19 cellular contexts compared by ENCODE assay signal in genomic region chr1:1622578-1623094, GRCh38. TPM values are rescaled to one million over a fixed set of nuclear protein-coding genes. Genes with fewer than 3 reads are reported as not detected.
DNase-seq lines count a peak whose midpoint lies in the region; ATAC-seq, FAIRE-seq and TF ChIP-seq lines count a peak whose summit lies in the region.
"Had no signal": no experiment of that assay in that cellular context is flagged by ENCODE, and none has a peak within 500 bp of the region (broad histone marks: within the 10 kb centered on the region; RNA-seq: fewer than 3 reads in every experiment).

No MANE protein-coding gene starts in this region.

- H3K14ac ChIP-seq in H1 (ENCODE audit: insufficient read length) = no peak overlapping the region
- H3K14ac ChIP-seq in neuronal stem cell (ENCODE audit: low read length) = no peak overlapping the region

- H4K8ac ChIP-seq in H1 (ENCODE audit: extremely low read depth, insufficient read depth, low read length) (peak overlapping the region; percentile 79; the same call in 1 of the 2 replicates), neuronal stem cell (ENCODE audit: low read depth, low read length) (no peak overlapping the region)

- H2AFZ ChIP-seq in H1 (ENCODE audit: low read length) (no peak overlapping the region), neuronal stem cell (ENCODE audit: low read length) (no peak overlapping the region)
- H2AFZ ChIP-seq: GM23248 had no signal

- H3K27ac ChIP-seq in heart right ventricle = no peak overlapping the region
- no peak overlapping the region for H3K27ac ChIP-seq in H1 (ENCODE audit: low read depth, low read length)
- H3K27ac ChIP-seq in neuronal stem cell (replicated peaks; ENCODE audit: low read length) = no peak overlapping the region
- no peak overlapping the region for H3K27ac ChIP-seq in aorta (ENCODE audit: low read depth in 1 of 2, low read length in 2 of 2)
- H3K27ac ChIP-seq: GM23248, KMS-11 had no signal

- no peak overlapping the region for H2AK5ac ChIP-seq in H1 (ENCODE audit: low read depth, low read length)
- H2AK5ac ChIP-seq in neuronal stem cell (ENCODE audit: low read depth, low read length) = no peak overlapping the region

- no peak overlapping the region for H2BK20ac ChIP-seq in H1 (ENCODE audit: low read length)

- H3K18ac ChIP-seq in H1 (ENCODE audit: extremely low read depth, low read length) = no peak overlapping the region
- no peak overlapping the region for H3K18ac ChIP-seq in neuronal stem cell (ENCODE audit: low read length)

- ATAC-seq in left ventricle myocardium superior = no peak
- ATAC-seq in heart right ventricle = no peak
- no peak for ATAC-seq in aorta (ENCODE audit: low FRiP score)
- no peak for ATAC-seq in natural killer cell treated with Interleukin-12 subunit alpha and Interleukin-12 subunit beta and Interleukin-15 and Interleukin-18, amount 100 ng/mL, for 72 hours
- ATAC-seq in GM18873 (IDR thresholded peaks at IDR 0.05; ENCODE audit: low FRiP score, unreplicated experiment) = no peak
- no peak for ATAC-seq in HG02970 (IDR thresholded peaks at IDR 0.05; ENCODE audit: low FRiP score, unreplicated experiment)
- ATAC-seq: GM12878 had no signal

- no peak overlapping the region for H2BK5ac ChIP-seq in H1 (ENCODE audit: low read depth, low read length)
- no peak overlapping the region for H2BK5ac ChIP-seq in neuronal stem cell (ENCODE audit: low read length)

- no peak for TF ChIP-seq CTCF in heart right ventricle (IDR thresholded peaks at IDR 0.05)
- TF ChIP-seq CTCF in H1 (IDR thresholded peaks at IDR 0.05; ENCODE audit: control extremely low read depth in 1 of 3, insufficient read depth in 1 of 3, low read depth in 1 of 3, low read length in 3 of 3) = no peak

- intact Hi-C loops in left ventricle myocardium superior (cut with micrococcal nuclease) (no loop called here), heart right ventricle (cut with DNase I) (no loop called here), aorta (cut with DNase I) (no loop called here)

- H3K23me2 ChIP-seq in H1 (ENCODE audit: low read depth, low read length) = no peaks in the 10 kb centered on the region

- no peaks in the 10 kb centered on the region for H3K9me3 Mint-ChIP-seq in natural killer cell treated with Interleukin-12 subunit alpha and Interleukin-12 subunit beta and Interleukin-15 and Interleukin-18, amount 100 ng/mL, for 72 hours

- H3K27ac Mint-ChIP-seq in natural killer cell treated with Interleukin-12 subunit alpha and Interleukin-12 subunit beta and Interleukin-15 and Interleukin-18, amount 100 ng/mL, for 72 hours = peak overlapping the region in 1 of 2 donors; percentile 56

- TF ChIP-seq EP300 in H1 (IDR thresholded peaks at IDR 0.05; ENCODE audit: borderline replicate concordance in 1 of 2, low read depth in 2 of 2, low read length in 2 of 2) = no peak

- no peak for FAIRE-seq in H1 (lab: Jason Lieb, UNC)
- FAIRE-seq: GM12878, GM18507, GM19239 had no signal

- H3K9ac ChIP-seq in H1 (replicated peaks in 1 of 4; ENCODE audit: extremely low read depth in 1 of 4, low read depth in 3 of 4, low read length in 3 of 4) (no peak overlapping the region), neuronal stem cell (ENCODE audit: low read depth, low read length, poor library complexity) (no peak overlapping the region)
- H3K9ac ChIP-seq: GM23248, KMS-11 had no signal

- TF ChIP-seq POLR2A in H1 (IDR thresholded peaks at IDR 0.05; ENCODE audit: control extremely low read depth in 1 of 2, low read depth in 2 of 2, low read length in 2 of 2) = no peak

- no peaks in the 10 kb centered on the region for H3K79me2 ChIP-seq in H1 (ENCODE audit: control insufficient read depth in 1 of 2, insufficient read depth in 2 of 2, low read length in 2 of 2)

- no peak overlapping the region for H3K4ac ChIP-seq in H1 (replicated peaks; ENCODE audit: insufficient read length, low read depth, low read length)
- no peak overlapping the region for H3K4ac ChIP-seq in neuronal stem cell (ENCODE audit: low read length)

- no peak overlapping the region for H2BK12ac ChIP-seq in H1 (ENCODE audit: low read depth, low read length)
- H2BK12ac ChIP-seq in neuronal stem cell (ENCODE audit: low read length) = no peak overlapping the region

- DNase-seq in left ventricle myocardium superior = peak; percentile 20
- no peak for DNase-seq in heart right ventricle
- DNase-seq in H1 (ENCODE audit: low read depth in 1 of 2, low spot score in 2 of 2) = no peak
- DNase-seq in neuronal stem cell (ENCODE audit: low spot score) = no peak
- peak; percentile 33 to 77 for DNase-seq in aorta
- DNase-seq in natural killer cell treated with Interleukin-12 subunit alpha and Interleukin-12 subunit beta and Interleukin-15 and Interleukin-18, amount 100 ng/mL, for 72 hours (ENCODE audit: low spot score) = no peak
- DNase-seq: Calu3, DMS79, NCI-H1092 treated with DMSO at 0.1 percent for 48 hours, NCI-H1694 treated with DMSO at 0.1 percent for 48 hours, NCI-H748 treated with DMSO at 0.1 percent for 48 hours had no signal

- H3K4me3 Mint-ChIP-seq in natural killer cell treated with Interleukin-12 subunit alpha and Interleukin-12 subunit beta and Interleukin-15 and Interleukin-18, amount 100 ng/mL, for 72 hours = no peak overlapping the region
- H3K4me3 Mint-ChIP-seq: CD14-positive monocyte had no signal

- H3K79me1 ChIP-seq in H1 (ENCODE audit: low read depth, low read length) (no peaks in the 10 kb centered on the region; the same call in none of the 2 replicates), neuronal stem cell (ENCODE audit: low read depth, low read length) (peaks cover 10% of the 10 kb centered on the region)

- no peaks in the 10 kb centered on the region for H3K36me3 Mint-ChIP-seq in natural killer cell treated with Interleukin-12 subunit alpha and Interleukin-12 subunit beta and Interleukin-15 and Interleukin-18, amount 100 ng/mL, for 72 hours

- WGBS in heart right ventricle, 2 donors = 93% methylated on average over 25 of the region's 25 CpGs
- 93% methylated on average over 25 of the region's 25 CpGs; no CpG with 5 or more reads in 1 of the 2 experiments for WGBS in H1 (ENCODE audit: extremely low coverage in 1 of 2, insufficient coverage in 1 of 2, insufficient read length in 1 of 2, insufficient replicate concordance in 2 of 2, low coverage in 1 of 2, low lambda C conversion rate in 2 of 2, missing lambda C conversion rate in 1 of 2), 2 experiments
- WGBS in neuronal stem cell (ENCODE audit: extremely low coverage in 2 of 2, insufficient read length in 2 of 2, insufficient replicate concordance in 1 of 2), 2 donors = no CpG with 5 or more reads among the region's 25 CpGs
- WGBS in aorta, 2 donors = 87 to 88% methylated on average over 25 of the region's 25 CpGs

- no peak overlapping the region for H3K56ac ChIP-seq in H1 (replicated peaks; ENCODE audit: insufficient read length, low read depth, low read length)

- no peak for TF ChIP-seq RAD21 in H1 (IDR thresholded peaks at IDR 0.05 in 1 of 2, conservative IDR thresholded peaks at IDR 0.05 in 1 of 2; ENCODE audit: low read depth in 2 of 2, low read length in 2 of 2)

- H4K91ac ChIP-seq in H1 (replicated peaks; ENCODE audit: insufficient read length, low read length) (no peak overlapping the region), neuronal stem cell (ENCODE audit: low read depth, low read length, poor library complexity) (no peak overlapping the region)

- H3K9me3 ChIP-seq in heart right ventricle (no peaks in the 10 kb centered on the region), H1 (ENCODE audit: insufficient read depth in 2 of 2, low read depth in 1 of 2, low read length in 1 of 2) (no peaks in the 10 kb centered on the region), neuronal stem cell (replicated peaks in 1 of 2; ENCODE audit: control insufficient read depth in 2 of 2, insufficient read depth in 1 of 2, low read depth in 1 of 2, low read length in 2 of 2) (no peaks in the 10 kb centered on the region), aorta (ENCODE audit: control insufficient read depth, low read length) (no peaks in the 10 kb centered on the region)

- POLR2A ChIA-PET in H1 (lab: Charles Lee; ENCODE audit: partially characterized antibody) = no interaction called here

- peaks cover 4 to 54% (median 19%) of the 10 kb centered on the region in 9 donors for H3K4me1 ChIP-seq in heart right ventricle
- no peaks in the 10 kb centered on the region; a peak in 2 of 7 replicates for H3K4me1 ChIP-seq in H1 (replicated peaks in 1 of 4; ENCODE audit: control insufficient read depth in 3 of 4, insufficient read depth in 4 of 4, low read length in 3 of 4)
- H3K4me1 ChIP-seq in neuronal stem cell (ENCODE audit: control insufficient read depth in 2 of 2, insufficient read depth in 1 of 2, low read depth in 1 of 2, low read length in 2 of 2) = no peaks in the 10 kb centered on the region
- H3K4me1 ChIP-seq in aorta (ENCODE audit: control insufficient read depth in 1 of 2, insufficient read depth in 2 of 2, low read length in 2 of 2) = no peaks in the 10 kb centered on the region

- CTCF ChIA-PET in H1 (lab: Charles Lee; ENCODE audit: partially characterized antibody) = interaction anchor here (0.8 to 1.8 kb wide), 3 partner anchors 10 to 182 kb away, joined by 3 to 4 read pairs (median 3); no protein-coding TSS in a partner anchor

- H2BK15ac ChIP-seq in H1 (ENCODE audit: low read length) = no peak overlapping the region
- H2BK15ac ChIP-seq in neuronal stem cell (ENCODE audit: low read length) = no peak overlapping the region

- H3K27me3 Mint-ChIP-seq in natural killer cell treated with Interleukin-12 subunit alpha and Interleukin-12 subunit beta and Interleukin-15 and Interleukin-18, amount 100 ng/mL, for 72 hours = no peaks in the 10 kb centered on the region

- H3K36me3 ChIP-seq in heart right ventricle (peaks cover 0 to 38% (median 0%) of the 10 kb centered on the region in 9 donors), H1 (ENCODE audit: control insufficient read depth in 2 of 4, insufficient read depth in 4 of 4, low read length in 3 of 4) (no peaks in the 10 kb centered on the region), neuronal stem cell (replicated peaks in 1 of 2; ENCODE audit: control insufficient read depth in 2 of 2, insufficient read depth in 2 of 2, low read length in 2 of 2) (peaks cover 5 to 9% of the 10 kb centered on the region in 2 donors), aorta (ENCODE audit: control insufficient read depth in 1 of 2, insufficient read depth in 2 of 2, low read length in 1 of 2) (no peaks in the 10 kb centered on the region)

- H3K4me2 ChIP-seq in H1 (ENCODE audit: insufficient read depth in 1 of 2, low read depth in 2 of 2, low read length in 2 of 2) = no peak overlapping the region
- H3K4me2 ChIP-seq in neuronal stem cell (ENCODE audit: insufficient read depth, low read length, poor library complexity, severe bottlenecking) = no peak overlapping the region
- H3K4me2 ChIP-seq: KMS-11 had no signal

- H3K4me3 ChIP-seq in heart right ventricle (no peak overlapping the region), H1 (ENCODE audit: extremely low read depth in 1 of 4, insufficient read depth in 2 of 4, low read depth in 3 of 4, low read length in 4 of 4) (no peak overlapping the region), neuronal stem cell (ENCODE audit: low read length in 2 of 2) (no peak overlapping the region), aorta (ENCODE audit: low read length in 2 of 2) (no peak overlapping the region)
- H3K4me3 ChIP-seq: GM12878, GM23248 had no signal

- peaks cover 6 to 12% of the 10 kb centered on the region in 2 donors for H3K4me1 Mint-ChIP-seq in natural killer cell treated with Interleukin-12 subunit alpha and Interleukin-12 subunit beta and Interleukin-15 and Interleukin-18, amount 100 ng/mL, for 72 hours (ENCODE audit: low read depth in 2 of 2)
- H3K4me1 Mint-ChIP-seq: CD14-positive monocyte had no signal

- H3K23ac ChIP-seq in H1 (ENCODE audit: insufficient read length) = no peak overlapping the region
- H3K23ac ChIP-seq in neuronal stem cell (ENCODE audit: low read depth, low read length, poor library complexity) = peak overlapping the region; percentile 22

- no peak overlapping the region for H4K5ac ChIP-seq in H1 (ENCODE audit: insufficient read length, low read depth, low read length)

- H2BK120ac ChIP-seq in H1 (replicated peaks; ENCODE audit: low read depth, low read length) = no peak overlapping the region
- no peak overlapping the region for H2BK120ac ChIP-seq in neuronal stem cell (ENCODE audit: low read depth, low read length)

- no peaks in the 10 kb centered on the region for H3K27me3 ChIP-seq in heart right ventricle
- H3K27me3 ChIP-seq in H1 (replicated peaks in 1 of 4; ENCODE audit: control insufficient read depth in 3 of 4, extremely low read depth in 1 of 4, insufficient read depth in 3 of 4, low read length in 3 of 4) = no peaks in the 10 kb centered on the region
- no peaks in the 10 kb centered on the region for H3K27me3 ChIP-seq in neuronal stem cell (ENCODE audit: control insufficient read depth in 3 of 3, insufficient read depth in 3 of 3, low read depth in 1 of 3, low read length in 3 of 3)
- no peaks in the 10 kb centered on the region for H3K27me3 ChIP-seq in aorta (ENCODE audit: control insufficient read depth in 1 of 2, insufficient read depth in 2 of 2, low read length in 1 of 2)

- peaks cover 2 to 15% of the 10 kb centered on the region in 2 experiments for H4K20me1 ChIP-seq in H1 (replicated peaks in 1 of 2; ENCODE audit: control insufficient read depth in 1 of 2, insufficient read depth in 2 of 2, low read length in 2 of 2)

RNA-seq across cellular contexts. Expression of gene MIB2, which starts 7.3 kb away (rescaled TPM):
- total RNA-seq in left ventricle myocardium superior (131 TPM), heart right ventricle (100 to 1,000 TPM in 1 of 10 donors, 10 to 100 TPM in 9; 53.6 to 110 (median 74.7) TPM), aorta (10 to 100 TPM; 45.0 to 77.7 TPM)
- polyA plus RNA-seq in heart right ventricle (100 to 1,000 TPM in 1 of 2 donors, 10 to 100 TPM in 1; 56.0 to 248 TPM), H1 (2011; rRNA removed) (32.5 and 71.1 TPM in 2 replicates), aorta (100 to 1,000 TPM in 1 of 2 donors, 10 to 100 TPM in 1; 20.4 to 220 TPM)
- 56.5 and 60.0 TPM in 2 replicates for total RNA-seq in H1 (2021; fragmentation: NEBNext Ultra II Directional; extraction: Animal tissue kit (Norgen Biotek cat#: 25700))
- polyA plus RNA-seq in H1 (2011; cell fraction: cytosol; rRNA removed) = 53.6 TPM
- 216 TPM for polyA plus RNA-seq in H1 (2011; cell fraction: nucleus; rRNA removed)
- 18.3 to 47.9 TPM (median 45.2 TPM) in 4 replicates for polyA plus RNA-seq in H1 (2012, experiment 1 of 2)
- 20.1 TPM for polyA plus RNA-seq in H1 (2012, experiment 2 of 2)
- polyA plus RNA-seq in H1 (2013, experiment 1 of 2) = 51.2 TPM
- polyA plus RNA-seq in H1 (2013, experiment 2 of 2) = 57.9 TPM
- polyA minus RNA-seq in H1 (2011; rRNA and poly(A)+ RNA removed) = 7.6 and 11.2 TPM in 2 replicates
- 31.8 TPM for polyA minus RNA-seq in H1 (2011; cell fraction: cytosol; rRNA and poly(A)+ RNA removed)
- polyA minus RNA-seq in H1 (2011; cell fraction: nucleus; rRNA and poly(A)+ RNA removed) = 52.7 TPM
- polyA plus RNA-seq in neuronal stem cell (2013, experiment 1 of 2) = 60.6 TPM
- 58.5 TPM for polyA plus RNA-seq in neuronal stem cell (2013, experiment 2 of 2)
- 10 to 100 TPM; 29.3 to 43.5 TPM for total RNA-seq in natural killer cell treated with Interleukin-12 subunit alpha and Interleukin-12 subunit beta and Interleukin-15 and Interleukin-18, amount 100 ng/mL, for 72 hours

RNA-seq across cellular contexts. Expression of gene MMP23B, which starts 9.3 kb away (rescaled TPM):
- total RNA-seq in left ventricle myocardium superior (47.9 TPM), heart right ventricle (10 to 100 TPM; 21.5 to 87.0 (median 63.1) TPM), aorta (10 to 100 TPM; 15.5 to 74.5 TPM)
- polyA plus RNA-seq in heart right ventricle (100 to 1,000 TPM in 1 of 2 donors, 10 to 100 TPM in 1; 14.2 to 113 TPM), H1 (2011; rRNA removed) (9.2 and 20.8 TPM in 2 replicates), aorta (100 to 1,000 TPM in 1 of 2 donors, 10 to 100 TPM in 1; 41.2 to 120 TPM)
- 14.6 and 19.1 TPM in 2 replicates for total RNA-seq in H1 (2021; fragmentation: NEBNext Ultra II Directional; extraction: Animal tissue kit (Norgen Biotek cat#: 25700))
- 11.5 TPM for polyA plus RNA-seq in H1 (2011; cell fraction: cytosol; rRNA removed)
- 90.3 TPM for polyA plus RNA-seq in H1 (2011; cell fraction: nucleus; rRNA removed)
- polyA plus RNA-seq in H1 (2012, experiment 1 of 2) = 6.7 to 13.3 TPM (median 10.3 TPM) in 4 replicates
- 4.8 TPM for polyA plus RNA-seq in H1 (2012, experiment 2 of 2)
- polyA plus RNA-seq in H1 (2013, experiment 1 of 2) = 33.4 TPM
- polyA plus RNA-seq in H1 (2013, experiment 2 of 2) = 31.6 TPM
- 0.76 TPM in 1 of 2 replicates, not detected in the other for polyA minus RNA-seq in H1 (2011; rRNA and poly(A)+ RNA removed)
- polyA minus RNA-seq in H1 (2011; cell fraction: cytosol; rRNA and poly(A)+ RNA removed) = 5.1 TPM
- 14.7 TPM for polyA minus RNA-seq in H1 (2011; cell fraction: nucleus; rRNA and poly(A)+ RNA removed)
- polyA plus RNA-seq in neuronal stem cell (2013, experiment 1 of 2) = 11.0 TPM
- 10.6 TPM for polyA plus RNA-seq in neuronal stem cell (2013, experiment 2 of 2)
- total RNA-seq in natural killer cell treated with Interleukin-12 subunit alpha and Interleukin-12 subunit beta and Interleukin-15 and Interleukin-18, amount 100 ng/mL, for 72 hours = 1 to 10 TPM; 4.9 to 6.1 TPM
- total RNA-seq: GM23248 had no signal

RNA-seq across cellular contexts. Expression of gene FNDC10, which starts 22.7 kb away (rescaled TPM):
- total RNA-seq in left ventricle myocardium superior (3.6 TPM), heart right ventricle (1 to 10 TPM in 8 of 10 donors, under 1 TPM in 2; 0.66 to 5.9 (median 2.3) TPM), aorta (1 to 10 TPM; 1.2 to 3.0 TPM)
- polyA plus RNA-seq in heart right ventricle (1 to 10 TPM; 1.1 to 3.8 TPM), H1 (2011; rRNA removed) (21.8 and 40.0 TPM in 2 replicates), aorta (under 1 TPM; 0.38 to 0.50 TPM)
- total RNA-seq in H1 (2021; fragmentation: NEBNext Ultra II Directional; extraction: Animal tissue kit (Norgen Biotek cat#: 25700)) = 18.3 and 19.0 TPM in 2 replicates
- polyA plus RNA-seq in H1 (2011; cell fraction: cytosol; rRNA removed) = 16.1 TPM
- 19.1 TPM for polyA plus RNA-seq in H1 (2011; cell fraction: nucleus; rRNA removed)
- 11.7 to 23.3 TPM (median 18.5 TPM) in 4 replicates for polyA plus RNA-seq in H1 (2012, experiment 1 of 2)
- polyA plus RNA-seq in H1 (2012, experiment 2 of 2) = 17.8 TPM
- 22.1 TPM for polyA plus RNA-seq in H1 (2013, experiment 1 of 2)
- 24.7 TPM for polyA plus RNA-seq in H1 (2013, experiment 2 of 2)
- 3.0 and 3.8 TPM in 2 replicates for polyA minus RNA-seq in H1 (2011; rRNA and poly(A)+ RNA removed)
- 14.8 TPM for polyA minus RNA-seq in H1 (2011; cell fraction: cytosol; rRNA and poly(A)+ RNA removed)
- 8.7 TPM for polyA minus RNA-seq in H1 (2011; cell fraction: nucleus; rRNA and poly(A)+ RNA removed)
- 12.4 TPM for polyA plus RNA-seq in neuronal stem cell (2013, experiment 1 of 2)
- polyA plus RNA-seq in neuronal stem cell (2013, experiment 2 of 2) = 11.8 TPM
- total RNA-seq in natural killer cell treated with Interleukin-12 subunit alpha and Interleukin-12 subunit beta and Interleukin-15 and Interleukin-18, amount 100 ng/mL, for 72 hours = 1 to 10 TPM in 1 of 2 donors, under 1 TPM in 1; 0.81 to 2.4 TPM

RNA-seq across cellular contexts. Expression of gene CDK11B, which starts 36.2 kb away (rescaled TPM):
- 26.1 TPM for total RNA-seq in left ventricle myocardium superior
- total RNA-seq in heart right ventricle = 10 to 100 TPM; 20.9 to 30.4 (median 23.8) TPM
- polyA plus RNA-seq in heart right ventricle = 10 to 100 TPM; 31.4 to 34.1 TPM
- total RNA-seq in H1 (2021; fragmentation: NEBNext Ultra II Directional; extraction: Animal tissue kit (Norgen Biotek cat#: 25700)) = 31.3 and 31.9 TPM in 2 replicates
- polyA plus RNA-seq in H1 (2011; rRNA removed) = 11.1 and 21.8 TPM in 2 replicates
- 13.1 TPM for polyA plus RNA-seq in H1 (2011; cell fraction: cytosol; rRNA removed)
- polyA plus RNA-seq in H1 (2011; cell fraction: nucleus; rRNA removed) = 30.5 TPM
- polyA plus RNA-seq in H1 (2012, experiment 1 of 2) = 47.8 to 51.1 TPM (median 49.1 TPM) in 4 replicates
- 17.9 TPM for polyA plus RNA-seq in H1 (2012, experiment 2 of 2)
- polyA plus RNA-seq in H1 (2013, experiment 1 of 2) = 46.8 TPM
- 45.7 TPM for polyA plus RNA-seq in H1 (2013, experiment 2 of 2)
- polyA minus RNA-seq in H1 (2011; rRNA and poly(A)+ RNA removed) = 4.6 and 4.7 TPM in 2 replicates
- 7.3 TPM for polyA minus RNA-seq in H1 (2011; cell fraction: cytosol; rRNA and poly(A)+ RNA removed)
- 7.8 TPM for polyA minus RNA-seq in H1 (2011; cell fraction: nucleus; rRNA and poly(A)+ RNA removed)
- 40.1 TPM for polyA plus RNA-seq in neuronal stem cell (2013, experiment 1 of 2)
- 41.3 TPM for polyA plus RNA-seq in neuronal stem cell (2013, experiment 2 of 2)
- total RNA-seq in aorta = 10 to 100 TPM; 25.2 to 27.0 TPM
- 10 to 100 TPM; 42.3 to 44.7 TPM for polyA plus RNA-seq in aorta
- total RNA-seq in natural killer cell treated with Interleukin-12 subunit alpha and Interleukin-12 subunit beta and Interleukin-15 and Interleukin-18, amount 100 ng/mL, for 72 hours = 10 to 100 TPM; 37.2 to 51.7 TPM

RNA-seq across cellular contexts. Expression of gene SSU72, which starts 48.0 kb away (rescaled TPM):
- 118 TPM for total RNA-seq in left ventricle myocardium superior
- total RNA-seq in heart right ventricle = 100 to 1,000 TPM in 4 of 10 donors, 10 to 100 TPM in 6; 73.8 to 138 (median 77.9) TPM
- polyA plus RNA-seq in heart right ventricle = 100 to 1,000 TPM in 1 of 2 donors, 10 to 100 TPM in 1; 96.3 to 122 TPM
- 165 and 170 TPM in 2 replicates for total RNA-seq in H1 (2021; fragmentation: NEBNext Ultra II Directional; extraction: Animal tissue kit (Norgen Biotek cat#: 25700))
- polyA plus RNA-seq in H1 (2011; rRNA removed) = 110 and 116 TPM in 2 replicates
- 122 TPM for polyA plus RNA-seq in H1 (2011; cell fraction: cytosol; rRNA removed)
- 110 TPM for polyA plus RNA-seq in H1 (2011; cell fraction: nucleus; rRNA removed)
- polyA plus RNA-seq in H1 (2012, experiment 1 of 2) = 156 to 180 TPM (median 158 TPM) in 4 replicates
- polyA plus RNA-seq in H1 (2012, experiment 2 of 2) = 198 TPM
- polyA plus RNA-seq in H1 (2013, experiment 1 of 2) = 143 TPM
- 148 TPM for polyA plus RNA-seq in H1 (2013, experiment 2 of 2)
- polyA minus RNA-seq in H1 (2011; rRNA and poly(A)+ RNA removed) = 59.2 and 65.6 TPM in 2 replicates
- 91.6 TPM for polyA minus RNA-seq in H1 (2011; cell fraction: cytosol; rRNA and poly(A)+ RNA removed)
- polyA minus RNA-seq in H1 (2011; cell fraction: nucleus; rRNA and poly(A)+ RNA removed) = 66.4 TPM
- polyA plus RNA-seq in neuronal stem cell (2013, experiment 1 of 2) = 147 TPM
- 144 TPM for polyA plus RNA-seq in neuronal stem cell (2013, experiment 2 of 2)
- total RNA-seq in aorta = 10 to 100 TPM; 67.7 to 71.5 TPM
- 10 to 100 TPM; 65.0 to 92.8 TPM for polyA plus RNA-seq in aorta
- 100 to 1,000 TPM in 1 of 2 donors, 10 to 100 TPM in 1; 97.6 to 146 TPM for total RNA-seq in natural killer cell treated with Interleukin-12 subunit alpha and Interleukin-12 subunit beta and Interleukin-15 and Interleukin-18, amount 100 ng/mL, for 72 hours

Comparison
In these comparisons a context has a peak if more than half of its experiments do, and no peak if none do; other contexts are left out.
1. DNase-seq: peak in left ventricle myocardium superior (single experiment) and aorta (2 of 2); none in heart right ventricle (0 of 2), H1 (0 of 2), neuronal stem cell (single experiment) and natural killer cell treated with Interleukin-12 subunit alpha and Interleukin-12 subunit beta and Interleukin-15 and Interleukin-18, amount 100 ng/mL, for 72 hours (single experiment).